8 cellular contexts compared by ENCODE assay signal in the genomic region with DNA sequence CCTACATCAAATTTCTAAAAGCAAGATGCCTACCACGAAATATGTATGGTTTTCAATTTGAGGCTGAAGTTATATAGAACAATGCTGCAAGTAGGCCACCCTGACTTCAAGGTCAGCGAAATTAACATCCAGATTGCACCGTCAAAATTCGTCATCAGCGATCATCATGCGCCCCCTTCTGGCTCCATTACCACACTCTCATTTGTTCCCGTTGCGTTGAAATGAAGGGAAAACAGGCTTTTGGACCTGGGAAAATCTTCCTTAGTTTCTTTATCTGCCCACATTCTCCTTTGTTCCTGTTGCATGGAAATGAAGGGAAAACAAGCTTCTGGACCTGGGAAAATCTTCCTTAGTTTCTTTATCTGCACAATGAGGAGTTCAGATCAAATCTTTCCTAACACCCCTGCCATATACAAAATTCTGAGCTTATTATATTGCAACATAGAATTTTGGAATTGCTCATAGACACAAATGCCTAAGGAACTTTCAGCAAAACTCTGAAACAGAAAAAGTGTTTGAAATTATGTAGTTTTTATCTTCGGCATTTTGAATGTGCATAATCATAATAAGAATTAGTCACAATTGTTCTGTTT.
DNase-seq lines count a peak whose midpoint lies in the region; ATAC-seq and TF ChIP-seq lines count a peak whose summit lies in the region.

No MANE protein-coding gene starts in this region.

- no peaks in the 10 kb centered on the region for H3K27me3 ChIP-seq in MM.1S (replicated peaks; ENCODE audit: insufficient read depth, low read length)

- peaks cover 4% of the 10 kb centered on the region for H3K4me1 Mint-ChIP-seq in nephron

- no peak for ATAC-seq in stimulated activated naive CD8-positive, alpha-beta T cell treated with anti-CD3 and anti-CD28 coated beads, Interleukin-15, Interleukin-2, amounts not matched to agents 100 U/mL and 50 U/mL, for 24 hours
- no peak for ATAC-seq in HG03196 (IDR thresholded peaks at IDR 0.05; ENCODE audit: unreplicated experiment)

- peak; percentile 33 for DNase-seq in EH (ENCODE audit: low read depth)
- peak; percentile 50 for DNase-seq in MM.1S
- DNase-seq in activated CD8-positive, alpha-beta memory T cell treated with anti-CD3 and anti-CD28 coated beads for 24 hours = peak; percentile 77
- peak; percentile 59 for DNase-seq in epithelial cell of esophagus (ENCODE audit: low read depth)
- peak; percentile 74 for DNase-seq in stimulated activated naive CD8-positive, alpha-beta T cell treated with anti-CD3 and anti-CD28 coated beads, Interleukin-15, Interleukin-2, amounts not matched to agents 100 U/mL and 50 U/mL, for 24 hours
- no peak for DNase-seq in amniotic stem cell (lab: John Stamatoyannopoulos, UW)

- no peaks in the 10 kb centered on the region for H3K36me3 ChIP-seq in MM.1S (replicated peaks; ENCODE audit: insufficient read depth, low read length)

- no peak overlapping the region for H3K4me3 Mint-ChIP-seq in nephron

- H3K9me3 ChIP-seq in MM.1S (replicated peaks; ENCODE audit: insufficient read depth, low read length) = no peaks in the 10 kb centered on the region

- H3K36me3 Mint-ChIP-seq in nephron (ENCODE audit: low read depth) = no peaks in the 10 kb centered on the region

- no peak overlapping the region for H3K9ac ChIP-seq in MM.1S (ENCODE audit: low read length)

- peak; percentile 86 for TF ChIP-seq CTCF in MM.1S (IDR thresholded peaks at IDR 0.05; ENCODE audit: low read length)
- TF ChIP-seq CTCF in epithelial cell of esophagus (IDR thresholded peaks at IDR 0.05; ENCODE audit: insufficient read depth, low read depth, low read length, missing control alignments) = peak; percentile 78
- peak; percentile 63 to 74 (median 70) for TF ChIP-seq CTCF in nephron (IDR thresholded peaks at IDR 0.05; ENCODE audit: unreplicated experiment in 3 of 3)

- no peaks in the 10 kb centered on the region for H3K9me3 Mint-ChIP-seq in nephron

- no peak overlapping the region for H3K27ac ChIP-seq in MM.1S (ENCODE audit: low read length)

- no peaks in the 10 kb centered on the region for H3K79me2 ChIP-seq in MM.1S (ENCODE audit: low read length)

- no peaks in the 10 kb centered on the region for H3K9me2 ChIP-seq in MM.1S (replicated peaks; ENCODE audit: insufficient read depth, low read length)

- H3K4me1 ChIP-seq in MM.1S (ENCODE audit: low read length) = 0 out of 2 replicates have a peak, but pooled peaks cover 9% of the 10 kb centered on the region

- no peaks in the 10 kb centered on the region for H4K20me1 ChIP-seq in MM.1S (ENCODE audit: insufficient read depth, low read length)

- H3K4me2 ChIP-seq in MM.1S (ENCODE audit: low read depth, low read length) = no peak overlapping the region

- no peaks in the 10 kb centered on the region for H3F3A ChIP-seq in MM.1S (ENCODE audit: insufficient read depth, low read length)

- H3K27me3 Mint-ChIP-seq in nephron (ENCODE audit: low read depth) = peaks cover 27% of the 10 kb centered on the region

- H3K27ac Mint-ChIP-seq in nephron = no peak overlapping the region

- H3K4me3 ChIP-seq in MM.1S (ENCODE audit: low read length) = no peak overlapping the region
- no peak overlapping the region for H3K4me3 ChIP-seq in epithelial cell of esophagus (ENCODE audit: low read length)

- no peak overlapping the region for H2AFZ ChIP-seq in MM.1S (ENCODE audit: low read length)
